In genomic region chr1:94994805-94995204, GRCh38 we compare ENCODE assay signal across 16 cellular contexts.
DNase-seq lines count a peak whose midpoint lies in the region; ATAC-seq and TF ChIP-seq lines count a peak whose summit lies in the region.
"Had no signal": no experiment of that assay in that cellular context is flagged by ENCODE, and none has a peak within 500 bp of the region (broad histone marks: within the 10 kb centered on the region; RNA-seq: fewer than 3 reads in every experiment).

No MANE protein-coding gene starts in this region.

- ATAC-seq in left lung (peak; percentile 23), GM21529 (IDR thresholded peaks at IDR 0.05; ENCODE audit: unreplicated experiment) (no peak), GM19455 (IDR thresholded peaks at IDR 0.05; ENCODE audit: unreplicated experiment) (no peak)

- no peak for TF ChIP-seq POLR2A in spleen (IDR thresholded peaks at IDR 0.05)

- DNase-seq in left lung (no peak), spleen (no peak), HPDE6-E6E7 (ENCODE audit: extremely low spot score) (no peak)
- DNase-seq: CD4-positive, alpha-beta T cell; DND-41; HFFc6; KG1; NCI-H1092; NCI-H1694 treated with DMSO at 0.1 percent for 48 hours; NCI-H2171 treated with DMSO at 0.1 percent for 48 hours; NCI-H82; SIG-M5 had no signal

- WGBS in spleen, 5 donors, result 19 to 34% (median 31%) methylated on average over 2 of the region's 2 CpGs

- H3K9me3 ChIP-seq in left lung, result no peaks in the 10 kb centered on the region
- no peaks in the 10 kb centered on the region for H3K9me3 ChIP-seq in spleen

- H3K36me3 ChIP-seq in left lung, result no peaks in the 10 kb centered on the region
- no peaks in the 10 kb centered on the region for H3K36me3 ChIP-seq in spleen

- intact Hi-C loops in left lung (cut with DNase I), result no loop called here
- intact Hi-C loops in spleen (cut with DNase I; ENCODE audit: low total_unique reads), result no loop called here

- H3K4me3 ChIP-seq in left lung (no peak overlapping the region), spleen (no peak overlapping the region)

- H3K4me1 ChIP-seq in left lung (peaks cover 0 to 6% of the 10 kb centered on the region in 2 donors), spleen (peaks cover 0 to 24% (median 7%) of the 10 kb centered on the region in 6 donors)

- H3K27ac ChIP-seq in 22Rv1 (peak overlapping the region; percentile 43), VCaP (peak overlapping the region; percentile 56; the same call in 1 of the 2 replicates), left lung (peak overlapping the region in 1 of 2 donors; percentile 38), spleen (peak overlapping the region in 7 of 8 donors; percentile 34 to 79 (median 61))

- TF ChIP-seq CTCF in 22Rv1 (IDR thresholded peaks at IDR 0.05) (no peak), VCaP (conservative IDR thresholded peaks at IDR 0.05) (no peak), left lung (IDR thresholded peaks at IDR 0.05) (no peak), spleen (IDR thresholded peaks at IDR 0.05 in 8 of 11, conservative IDR thresholded peaks at IDR 0.05 in 3 of 11) (no peak)

- H3K27me3 ChIP-seq in left lung (no peaks in the 10 kb centered on the region), spleen (replicated peaks in 1 of 7) (no peaks in the 10 kb centered on the region)
